17 cellular contexts compared by ENCODE assay signal in the genomic region with DNA sequence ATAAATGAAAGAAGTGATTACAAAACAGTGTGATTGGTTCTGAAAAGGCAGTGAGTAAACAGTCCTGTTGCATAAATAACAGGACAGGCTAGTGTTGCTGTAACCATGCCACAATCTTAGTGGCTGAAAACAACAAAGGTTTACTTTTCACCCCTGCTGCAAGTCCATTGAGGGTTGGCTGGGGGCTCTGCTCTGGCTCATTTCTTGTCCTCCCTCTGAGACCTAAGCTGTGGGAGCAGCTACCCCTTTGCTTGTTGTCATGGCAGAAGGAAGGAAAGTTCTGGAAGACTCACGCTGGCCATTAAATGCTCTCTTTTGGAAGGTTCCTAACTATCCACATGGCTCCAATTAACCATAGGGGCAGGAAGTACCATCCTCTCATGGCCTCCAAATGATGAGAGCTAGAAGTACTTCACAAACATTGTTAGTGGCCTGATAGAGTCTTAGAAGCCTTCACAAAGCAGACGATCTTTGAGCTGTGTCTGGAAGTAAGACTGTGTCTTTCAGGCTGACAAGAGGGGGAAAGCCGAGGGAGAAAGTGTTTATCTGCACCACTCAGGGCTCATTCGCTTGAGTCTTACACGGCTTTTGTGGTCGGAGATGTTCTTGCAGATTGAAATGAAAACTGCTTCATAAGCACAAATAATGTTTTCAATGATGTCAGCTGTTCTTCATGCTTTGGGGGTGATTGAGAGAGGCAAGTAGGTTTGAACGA. TPM values are rescaled to one million over a fixed set of nuclear protein-coding genes. Genes with fewer than 3 reads are reported as not detected.
A peak's percentile ranks its signal among the peaks of the same experiment; 100 is the strongest.
DNase-seq lines count a peak whose midpoint lies in the region; ATAC-seq, FAIRE-seq and TF ChIP-seq lines count a peak whose summit lies in the region.
"Had no signal": no experiment of that assay in that cellular context is flagged by ENCODE, and none has a peak within 500 bp of the region (broad histone marks: within the 10 kb centered on the region; RNA-seq: fewer than 3 reads in every experiment).

No MANE protein-coding gene starts in this region.

- in situ Hi-C loops in gastrocnemius medialis (cut with MboI; ENCODE audit: low sequenced_read_pairs in 4 of 4) = no loop called here

- H3K27ac ChIP-seq in KOPT-K1 (ENCODE audit: low read depth, low read length, poor library complexity, severe bottlenecking) = peak overlapping the region; percentile 41
- H3K27ac ChIP-seq in gastrocnemius medialis = peak overlapping the region in 3 of 4 donors; percentile 4 to 21 (median 7)
- H3K27ac ChIP-seq: colonic mucosa, left ventricle myocardium inferior, thoracic aorta had no signal

- TF ChIP-seq CTCF in gastrocnemius medialis (IDR thresholded peaks at IDR 0.05 in 4 of 5, conservative IDR thresholded peaks at IDR 0.05 in 1 of 5) (no peak), D721Med (IDR thresholded peaks at IDR 0.05; ENCODE audit: insufficient read depth, missing control alignments) (no peak)

- H3K27ac Mint-ChIP-seq in activated naive CD8-positive, alpha-beta T cell treated with anti-CD3 and anti-CD28 coated beads, Interleukin-2, amount 50 U/mL, for 24 hours = peak overlapping the region; percentile 69

- peaks cover 84% of the 10 kb centered on the region for H3K4me1 Mint-ChIP-seq in activated naive CD8-positive, alpha-beta T cell treated with anti-CD3 and anti-CD28 coated beads, Interleukin-2, amount 50 U/mL, for 24 hours

- ATAC-seq in activated naive CD8-positive, alpha-beta T cell treated with anti-CD3 and anti-CD28 coated beads, Interleukin-2, amount 50 U/mL, for 24 hours = no peak
- no peak for ATAC-seq in gastrocnemius medialis

- peaks cover 41 to 50% of the 10 kb centered on the region in 2 donors for H3K4me1 ChIP-seq in gastrocnemius medialis
- H3K4me1 ChIP-seq: colonic mucosa had no signal

- no peaks in the 10 kb centered on the region for H3K27me3 Mint-ChIP-seq in activated naive CD8-positive, alpha-beta T cell treated with anti-CD3 and anti-CD28 coated beads, Interleukin-2, amount 50 U/mL, for 24 hours

- H3K36me3 ChIP-seq in KOPT-K1 (ENCODE audit: insufficient read depth, low read length) (peaks cover 84% of the 10 kb centered on the region), gastrocnemius medialis (no peaks in the 10 kb centered on the region)
- H3K36me3 ChIP-seq: colonic mucosa, thoracic aorta had no signal

- H3K4me3 Mint-ChIP-seq in activated naive CD8-positive, alpha-beta T cell treated with anti-CD3 and anti-CD28 coated beads, Interleukin-2, amount 50 U/mL, for 24 hours = peak overlapping the region; percentile 30

- H3K9me3 ChIP-seq in KOPT-K1 (ENCODE audit: insufficient read depth, low read length, poor library complexity, severe bottlenecking) (no peaks in the 10 kb centered on the region), gastrocnemius medialis (no peaks in the 10 kb centered on the region)
- H3K9me3 ChIP-seq: colonic mucosa, left ventricle myocardium inferior, thoracic aorta had no signal

- DNase-seq in activated CD8-positive, alpha-beta memory T cell treated with anti-CD3 and anti-CD28 coated beads for 24 hours = peak; percentile 55
- no peak for DNase-seq in activated CD8-positive, alpha-beta memory T cell treated with anti-CD3 and anti-CD28 coated beads, Interleukin-2, amount 50 U/mL, for 4 hours
- no peak for DNase-seq in activated naive CD8-positive, alpha-beta T cell treated with anti-CD3 and anti-CD28 coated beads, Interleukin-2, amount 50 U/mL, for 24 hours
- no peak for DNase-seq in gastrocnemius medialis
- DNase-seq in NCI-H2081 (lab: John Stamatoyannopoulos, UW) = no peak
- DNase-seq in D721Med (ENCODE audit: insufficient read length, low spot score) = no peak
- no peak for DNase-seq in inferior parietal cortex (ENCODE audit: extremely low spot score)
- DNase-seq: activated CD4-positive, alpha-beta T cell treated with anti-CD3 and anti-CD28 coated beads for 4 hours; amniotic stem cell; colonic mucosa; DMS79; hippocampal formation; left ventricle myocardium inferior; NCI-H1048; NCI-H226 had no signal

- intact Hi-C loops in gastrocnemius medialis (cut with DNase I; ENCODE audit: low total_unique reads) = no loop called here

- H3K36me3 Mint-ChIP-seq in activated naive CD8-positive, alpha-beta T cell treated with anti-CD3 and anti-CD28 coated beads, Interleukin-2, amount 50 U/mL, for 24 hours (ENCODE audit: low read depth) = peaks cover 30% of the 10 kb centered on the region

- no peak for TF ChIP-seq POLR2A in gastrocnemius medialis (IDR thresholded peaks at IDR 0.05)

- FAIRE-seq in D721Med (lab: Jason Lieb, UNC) = no peak

- no peaks in the 10 kb centered on the region for H3K27me3 ChIP-seq in gastrocnemius medialis
- H3K27me3 ChIP-seq: colonic mucosa had no signal

- no peaks in the 10 kb centered on the region for H3K9me3 Mint-ChIP-seq in activated naive CD8-positive, alpha-beta T cell treated with anti-CD3 and anti-CD28 coated beads, Interleukin-2, amount 50 U/mL, for 24 hours

- no peak overlapping the region for H3K4me3 ChIP-seq in gastrocnemius medialis
- H3K4me3 ChIP-seq: colonic mucosa, left ventricle myocardium inferior, thoracic aorta had no signal

RNA-seq across cellular contexts. Expression of gene RCSD1, which starts 11.9 kb away (rescaled TPM):
- 10 to 100 TPM in 1 of 4 donors, 1 to 10 TPM in 3; 6.0 to 14.8 (median 7.5) TPM for total RNA-seq in gastrocnemius medialis
